Comparison of ENCODE assay signal across 1 cellular context in genomic region chr2:237677951-237678481, GRCh38.
TF ChIP-seq lines count a peak whose summit lies in the region.

No MANE protein-coding gene starts in this region.

TF ChIP-seq in GM12878, 131 proteins besides CTCF, POLR2A, EP300 and RAD21 (continued from another document):
- TF ChIP-seq, protein P1, sequence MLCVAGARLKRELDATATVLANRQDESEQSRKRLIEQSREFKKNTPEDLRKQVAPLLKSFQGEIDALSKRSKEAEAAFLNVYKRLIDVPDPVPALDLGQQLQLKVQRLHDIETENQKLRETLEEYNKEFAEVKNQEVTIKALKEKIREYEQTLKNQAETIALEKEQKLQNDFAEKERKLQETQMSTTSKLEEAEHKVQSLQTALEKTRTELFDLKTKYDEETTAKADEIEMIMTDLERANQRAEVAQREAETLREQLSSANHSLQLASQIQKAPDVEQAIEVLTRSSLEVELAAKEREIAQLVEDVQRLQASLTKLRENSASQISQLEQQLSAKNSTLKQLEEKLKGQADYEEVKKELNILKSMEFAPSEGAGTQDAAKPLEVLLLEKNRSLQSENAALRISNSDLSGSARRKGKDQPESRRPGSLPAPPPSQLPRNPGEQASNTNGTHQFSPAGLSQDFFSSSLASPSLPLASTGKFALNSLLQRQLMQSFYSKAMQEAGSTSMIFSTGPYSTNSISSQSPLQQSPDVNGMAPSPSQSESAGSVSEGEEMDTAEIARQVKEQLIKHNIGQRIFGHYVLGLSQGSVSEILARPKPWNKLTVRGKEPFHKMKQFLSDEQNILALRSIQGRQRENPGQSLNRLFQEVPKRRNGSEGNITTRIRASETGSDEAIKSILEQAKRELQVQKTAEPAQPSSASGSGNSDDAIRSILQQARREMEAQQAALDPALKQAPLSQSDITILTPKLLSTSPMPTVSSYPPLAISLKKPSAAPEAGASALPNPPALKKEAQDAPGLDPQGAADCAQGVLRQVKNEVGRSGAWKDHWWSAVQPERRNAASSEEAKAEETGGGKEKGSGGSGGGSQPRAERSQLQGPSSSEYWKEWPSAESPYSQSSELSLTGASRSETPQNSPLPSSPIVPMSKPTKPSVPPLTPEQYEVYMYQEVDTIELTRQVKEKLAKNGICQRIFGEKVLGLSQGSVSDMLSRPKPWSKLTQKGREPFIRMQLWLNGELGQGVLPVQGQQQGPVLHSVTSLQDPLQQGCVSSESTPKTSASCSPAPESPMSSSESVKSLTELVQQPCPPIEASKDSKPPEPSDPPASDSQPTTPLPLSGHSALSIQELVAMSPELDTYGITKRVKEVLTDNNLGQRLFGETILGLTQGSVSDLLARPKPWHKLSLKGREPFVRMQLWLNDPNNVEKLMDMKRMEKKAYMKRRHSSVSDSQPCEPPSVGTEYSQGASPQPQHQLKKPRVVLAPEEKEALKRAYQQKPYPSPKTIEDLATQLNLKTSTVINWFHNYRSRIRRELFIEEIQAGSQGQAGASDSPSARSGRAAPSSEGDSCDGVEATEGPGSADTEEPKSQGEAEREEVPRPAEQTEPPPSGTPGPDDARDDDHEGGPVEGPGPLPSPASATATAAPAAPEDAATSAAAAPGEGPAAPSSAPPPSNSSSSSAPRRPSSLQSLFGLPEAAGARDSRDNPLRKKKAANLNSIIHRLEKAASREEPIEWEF (IDR thresholded peaks at IDR 0.05; ENCODE audit: insufficient replicate concordance, low read depth, low read length), result no peak
- TF ChIP-seq, protein P2, sequence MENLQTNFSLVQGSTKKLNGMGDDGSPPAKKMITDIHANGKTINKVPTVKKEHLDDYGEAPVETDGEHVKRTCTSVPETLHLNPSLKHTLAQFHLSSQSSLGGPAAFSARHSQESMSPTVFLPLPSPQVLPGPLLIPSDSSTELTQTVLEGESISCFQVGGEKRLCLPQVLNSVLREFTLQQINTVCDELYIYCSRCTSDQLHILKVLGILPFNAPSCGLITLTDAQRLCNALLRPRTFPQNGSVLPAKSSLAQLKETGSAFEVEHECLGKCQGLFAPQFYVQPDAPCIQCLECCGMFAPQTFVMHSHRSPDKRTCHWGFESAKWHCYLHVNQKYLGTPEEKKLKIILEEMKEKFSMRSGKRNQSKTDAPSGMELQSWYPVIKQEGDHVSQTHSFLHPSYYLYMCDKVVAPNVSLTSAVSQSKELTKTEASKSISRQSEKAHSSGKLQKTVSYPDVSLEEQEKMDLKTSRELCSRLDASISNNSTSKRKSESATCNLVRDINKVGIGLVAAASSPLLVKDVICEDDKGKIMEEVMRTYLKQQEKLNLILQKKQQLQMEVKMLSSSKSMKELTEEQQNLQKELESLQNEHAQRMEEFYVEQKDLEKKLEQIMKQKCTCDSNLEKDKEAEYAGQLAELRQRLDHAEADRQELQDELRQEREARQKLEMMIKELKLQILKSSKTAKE (IDR thresholded peaks at IDR 0.05; ENCODE audit: low read depth, poor library complexity, severe bottlenecking), result no peak
- no peak for TF ChIP-seq IRF3 (IDR thresholded peaks at IDR 0.05)
- no peak for TF ChIP-seq PML (IDR thresholded peaks at IDR 0.05; ENCODE audit: low read length)
TF ChIP-seq in GM12878: peak in this region for 1.
